Comparison of ENCODE assay signal across 8 cellular contexts in genomic region chr19:45528744-45529453, GRCh38. TPM values are rescaled to one million over a fixed set of nuclear protein-coding genes. Genes with fewer than 3 reads are reported as not detected.
DNase-seq lines count a peak whose midpoint lies in the region; ATAC-seq and TF ChIP-seq lines count a peak whose summit lies in the region.

No MANE protein-coding gene starts in this region.

- no peaks in the 10 kb centered on the region for H3K27me3 Mint-ChIP-seq in CD4-positive, alpha-beta T cell

- CTCF ChIA-PET in CD4-positive, alpha-beta T cell (lab: Charles Lee) = no interaction called here

- H3K27ac Mint-ChIP-seq in CD4-positive, alpha-beta T cell = no peak overlapping the region

- H3K4me3 ChIP-seq in astrocyte of the spinal cord (ENCODE audit: low read depth, low read length) (peak overlapping the region; percentile 7), right lobe of liver (peak overlapping the region in 1 of 3 donors; percentile 31), upper lobe of left lung (peak overlapping the region in 3 of 4 donors; percentile 36 to 52 (median 44))

- no peak for TF ChIP-seq CTCF in CD4-positive, alpha-beta T cell (IDR thresholded peaks at IDR 0.05)
- TF ChIP-seq CTCF in astrocyte of the spinal cord (IDR thresholded peaks at IDR 0.05; ENCODE audit: low read depth, low read length) (no peak), right lobe of liver (IDR thresholded peaks at IDR 0.05) (no peak), upper lobe of left lung (IDR thresholded peaks at IDR 0.05) (no peak)

- TF ChIP-seq EP300 in upper lobe of left lung (IDR thresholded peaks at IDR 0.05) = no peak

- H3K4me3 Mint-ChIP-seq in CD4-positive, alpha-beta T cell = peak overlapping the region; percentile 65

- H3K36me3 Mint-ChIP-seq in CD4-positive, alpha-beta T cell (ENCODE audit: low read depth) = peaks cover 36% of the 10 kb centered on the region

- H3K27me3 ChIP-seq in CD4-positive, alpha-beta T cell (ENCODE audit: control insufficient read depth, insufficient read depth, low read length) = no peaks in the 10 kb centered on the region
- H3K27me3 ChIP-seq in right lobe of liver = no peaks in the 10 kb centered on the region
- no peaks in the 10 kb centered on the region for H3K27me3 ChIP-seq in upper lobe of left lung

- POLR2A ChIA-PET in CD4-positive, alpha-beta T cell (lab: Charles Lee) = no interaction called here

- H3K4me1 ChIP-seq in right lobe of liver = peaks cover 0 to 29% (median 0%) of the 10 kb centered on the region in 4 donors
- peaks cover 13 to 19% (median 16%) of the 10 kb centered on the region in 4 donors for H3K4me1 ChIP-seq in upper lobe of left lung

- H3K36me3 ChIP-seq in right lobe of liver (peaks cover 0 to 14% (median 9%) of the 10 kb centered on the region in 4 donors), upper lobe of left lung (peaks cover 8 to 37% (median 31%) of the 10 kb centered on the region in 4 donors)

- H3K4me1 Mint-ChIP-seq in CD4-positive, alpha-beta T cell (ENCODE audit: low read depth) = peaks cover 17% of the 10 kb centered on the region

- no peak overlapping the region for H3K27ac ChIP-seq in CD4-positive, alpha-beta T cell (ENCODE audit: low read depth, low read length)
- H3K27ac ChIP-seq in right lobe of liver (no peak overlapping the region), upper lobe of left lung (no peak overlapping the region)

- in situ Hi-C loops in astrocyte of the spinal cord (cut with HindIII; ENCODE audit: low sequenced_read_pairs) = no loop called here

- 10% methylated on average over 11 of the region's 51 CpGs for WGBS in right lobe of liver (ENCODE audit: insufficient coverage, low coverage, low lambda C conversion rate, missing lambda C conversion rate)
- 9 to 26% methylated on average over 23 to 38 of the region's 51 CpGs for WGBS in upper lobe of left lung, 2 donors

- DNase-seq in CD4-positive, alpha-beta T cell = peak in 3 of 10 experiments; percentile 20 to 46 (median 22)
- DNase-seq in NCI-H1048 (lab: John Stamatoyannopoulos, UW) (peak; percentile 33), astrocyte of the spinal cord (ENCODE audit: low read depth, low spot score) (peak; percentile 43), right lobe of liver (peak in 1 of 3 donors; percentile 57), upper lobe of left lung (peak in 1 of 2 donors; percentile 85), KG1 (lab: John Stamatoyannopoulos, UW) (no peak)
- no peak for DNase-seq in activated CD8-positive, alpha-beta memory T cell treated with anti-CD3 and anti-CD28 coated beads, Interleukin-2, amount 50 U/mL, for 4 hours

- no peak for TF ChIP-seq POLR2A in right lobe of liver (IDR thresholded peaks at IDR 0.05)
- no peak for TF ChIP-seq POLR2A in upper lobe of left lung (IDR thresholded peaks at IDR 0.05)

- H3K9me3 Mint-ChIP-seq in CD4-positive, alpha-beta T cell = no peaks in the 10 kb centered on the region

- H3K9me3 ChIP-seq in CD4-positive, alpha-beta T cell (ENCODE audit: control insufficient read depth, low read length) = no peaks in the 10 kb centered on the region
- H3K9me3 ChIP-seq in right lobe of liver (no peaks in the 10 kb centered on the region), upper lobe of left lung (no peaks in the 10 kb centered on the region)

- ATAC-seq in CD4-positive, alpha-beta T cell (ENCODE audit: poor library complexity) = peak; percentile 68
- ATAC-seq in right lobe of liver (peak; percentile 4 to 23 (median 17)), upper lobe of left lung (ENCODE audit: low FRiP score in 2 of 2) (peak; percentile 40 to 66), GM18870 (IDR thresholded peaks at IDR 0.05; ENCODE audit: unreplicated experiment) (no peak)

- intact Hi-C loops in CD4-positive, alpha-beta T cell (cut with DNase I, micrococcal nuclease) = no loop called here
- intact Hi-C loops in right lobe of liver (cut with DNase I) = loop anchor here (10.0 kb wide), 3 partner anchors 46 to 116 kb away; partner anchors contain the start of gene EML2 (in 1 of the 2)

RNA-seq across cellular contexts. Expression of gene VASP, which starts 21.6 kb away (rescaled TPM):
- total RNA-seq in CD4-positive, alpha-beta T cell = 10 to 100 TPM; 49.9 to 55.5 TPM
- total RNA-seq in right lobe of liver = 10 to 100 TPM; 19.4 to 64.1 (median 30.6) TPM
- 100 to 1,000 TPM in 4 of 6 donors, 10 to 100 TPM in 2; 68.1 to 266 (median 143) TPM for total RNA-seq in upper lobe of left lung

RNA-seq across cellular contexts. Expression of gene PPM1N, which starts 30.7 kb away (rescaled TPM):
- 1 to 10 TPM; 3.3 to 3.5 TPM for total RNA-seq in CD4-positive, alpha-beta T cell
- total RNA-seq in right lobe of liver (1 to 10 TPM in 2 of 6 experiments, under 1 TPM in 3, not detected in 1; 0.32 to 2.0 (median 0.51) TPM), upper lobe of left lung (1 to 10 TPM in 3 of 6 donors, under 1 TPM in 2, not detected in 1; 0.89 to 6.3 (median 1.1) TPM)

RNA-seq across cellular contexts. Expression of gene RTN2, which starts 32.1 kb away (rescaled TPM):
- total RNA-seq in CD4-positive, alpha-beta T cell = under 1 TPM; 0.60 to 0.70 TPM
- 1 to 10 TPM; 1.5 to 7.2 (median 2.9) TPM for total RNA-seq in right lobe of liver
- total RNA-seq in upper lobe of left lung = 10 to 100 TPM in 3 of 6 donors, 1 to 10 TPM in 3; 5.2 to 17.8 (median 11.1) TPM

RNA-seq across cellular contexts. Expression of gene OPA3, which starts 55.7 kb away (rescaled TPM):
- 1 to 10 TPM; 3.1 to 3.2 TPM for total RNA-seq in CD4-positive, alpha-beta T cell
- total RNA-seq in right lobe of liver (10 to 100 TPM in 2 of 6 experiments, 1 to 10 TPM in 4; 6.7 to 18.1 (median 8.1) TPM), upper lobe of left lung (10 to 100 TPM in 5 of 6 donors, 1 to 10 TPM in 1; 9.9 to 14.3 (median 12.7) TPM)

Comparison
In these comparisons a context has a peak if more than half of its experiments do, and no peak if none do; other contexts are left out.
1. DNase-seq: peak in NCI-H1048 (single experiment) and astrocyte of the spinal cord (single experiment); none in KG1 (single experiment) and activated CD8-positive, alpha-beta memory T cell treated with anti-CD3 and anti-CD28 coated beads, Interleukin-2, amount 50 U/mL, for 4 hours (single experiment).
2. intact Hi-C loops: an anchor here in right lobe of liver (10.0 kb wide); none called in CD4-positive, alpha-beta T cell.